In the genomic region with DNA sequence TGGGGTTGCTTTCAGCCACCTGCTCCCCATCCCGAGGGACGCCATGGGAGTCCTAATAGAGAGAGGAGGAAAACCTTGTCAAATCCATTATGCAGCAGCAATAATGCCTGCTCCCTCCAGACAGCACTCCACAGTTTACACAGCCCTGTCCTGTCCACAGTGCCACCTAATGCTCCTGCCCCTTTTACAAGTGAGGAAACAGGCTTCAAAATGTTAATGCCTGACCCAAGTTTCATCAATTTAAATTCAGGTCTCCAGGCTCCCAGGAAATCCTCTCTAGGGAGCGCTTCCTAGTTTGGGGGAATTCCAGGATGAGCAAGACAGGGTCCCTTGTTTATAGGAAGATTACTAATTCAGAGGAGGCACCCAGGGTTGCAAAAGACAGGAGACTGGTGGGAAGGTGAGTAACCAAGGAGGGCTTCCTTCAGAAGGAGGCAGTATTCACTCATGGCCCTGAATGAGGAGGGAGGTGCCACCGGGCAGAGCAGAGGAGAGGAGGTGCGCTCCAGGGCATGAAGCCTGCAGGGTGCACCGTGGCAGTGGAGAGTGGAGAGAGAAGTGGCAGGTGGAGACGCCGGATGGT, we compare ENCODE assay signal across 10 cellular contexts. TPM values are rescaled to one million over a fixed set of nuclear protein-coding genes. Genes with fewer than 3 reads are reported as not detected.
DNase-seq lines count a peak whose midpoint lies in the region; ATAC-seq and TF ChIP-seq lines count a peak whose summit lies in the region.
"Had no signal": no experiment of that assay in that cellular context is flagged by ENCODE, and none has a peak within 500 bp of the region (broad histone marks: within the 10 kb centered on the region; RNA-seq: fewer than 3 reads in every experiment).

No MANE protein-coding gene starts in this region.

- H3K36me3 Mint-ChIP-seq in activated CD4-positive, alpha-beta T cell treated with anti-CD3 and anti-CD28 coated beads for 36 hours (ENCODE audit: low read depth): peaks cover 28% of the 10 kb centered on the region
- H3K36me3 Mint-ChIP-seq in stimulated activated memory B cell treated with anti-CD40 and anti-IgM and Interleukin-4, amounts not matched to agents 10 μg/mL and 1 μg/mL and 100 μg/mL, for 72 hours: peaks cover 26% of the 10 kb centered on the region

- H3K4me3 ChIP-seq in NT2/D1 (ENCODE audit: insufficient read length, low read depth) (peak overlapping the region; percentile 83), fibroblast of mammary gland (ENCODE audit: control insufficient read depth, low read depth, low read length) (no peak overlapping the region)

- intact Hi-C loops in activated CD4-positive, alpha-beta T cell treated with anti-CD3 and anti-CD28 coated beads for 36 hours (cut with DNase I, micrococcal nuclease): loop anchor here in 1 of 2 experiments (2.0 kb wide), 1 partner anchor 261 kb away; no protein-coding TSS in a partner anchor

- H3K4me1 ChIP-seq in NT2/D1 (ENCODE audit: insufficient read depth, insufficient read length): peaks cover 4% of the 10 kb centered on the region

- no peaks in the 10 kb centered on the region for H3K9me3 Mint-ChIP-seq in activated CD4-positive, alpha-beta T cell treated with anti-CD3 and anti-CD28 coated beads for 36 hours (ENCODE audit: low read depth)
- H3K9me3 Mint-ChIP-seq in stimulated activated memory B cell treated with anti-CD40 and anti-IgM and Interleukin-4, amounts not matched to agents 10 μg/mL and 1 μg/mL and 100 μg/mL, for 72 hours: no peaks in the 10 kb centered on the region
- H3K9me3 Mint-ChIP-seq: T-cell had no signal

- no peak overlapping the region for H3K4me3 Mint-ChIP-seq in activated CD4-positive, alpha-beta T cell treated with anti-CD3 and anti-CD28 coated beads for 36 hours
- peak overlapping the region; percentile 75 for H3K4me3 Mint-ChIP-seq in stimulated activated memory B cell treated with anti-CD40 and anti-IgM and Interleukin-4, amounts not matched to agents 10 μg/mL and 1 μg/mL and 100 μg/mL, for 72 hours

- ATAC-seq in activated CD4-positive, alpha-beta T cell treated with anti-CD3 and anti-CD28 coated beads for 36 hours: peak; percentile 56
- ATAC-seq in stimulated activated memory B cell treated with anti-CD40 and anti-IgM and Interleukin-4, amounts not matched to agents 10 μg/mL and 1 μg/mL and 100 μg/mL, for 72 hours: no peak

- H3K9ac ChIP-seq in NT2/D1 (ENCODE audit: insufficient read length, low read depth): peak overlapping the region; percentile 94

- no peak for TF ChIP-seq CTCF in fibroblast of mammary gland (conservative IDR thresholded peaks at IDR 0.05; ENCODE audit: control insufficient read depth, insufficient read depth, low read depth, low read length)

- no peaks in the 10 kb centered on the region for H3K27me3 ChIP-seq in NT2/D1 (ENCODE audit: insufficient read depth, insufficient read length)

- CTCF ChIA-PET in activated CD4-positive, alpha-beta T cell treated with anti-CD3 and anti-CD28 coated beads for 36 hours (lab: Charles Lee): no interaction called here

- no peak for DNase-seq in activated CD4-positive, alpha-beta T cell treated with anti-CD3 and anti-CD28 coated beads for 36 hours
- DNase-seq in activated CD4-positive, alpha-beta T cell treated with anti-CD3 and anti-CD28 coated beads for 4 hours: no peak
- DNase-seq in NT2/D1 (ENCODE audit: low read depth, low spot score): no peak
- peak; percentile 71 for DNase-seq in fibroblast of mammary gland (ENCODE audit: low read depth)
- no peak for DNase-seq in cerebellar nuclear complex (lab: John Stamatoyannopoulos, UW)
- DNase-seq in NOMO-1 treated with DMSO at 0.1 percent for 48 hours (lab: John Stamatoyannopoulos, UW; ENCODE audit: unreplicated experiment): no peak
- no peak for DNase-seq in LoVo (ENCODE audit: low spot score)
- DNase-seq: effector CD4-positive, alpha-beta T cell; T-cell had no signal

- no peak overlapping the region for H3K27ac Mint-ChIP-seq in activated CD4-positive, alpha-beta T cell treated with anti-CD3 and anti-CD28 coated beads for 36 hours
- H3K27ac Mint-ChIP-seq in stimulated activated memory B cell treated with anti-CD40 and anti-IgM and Interleukin-4, amounts not matched to agents 10 μg/mL and 1 μg/mL and 100 μg/mL, for 72 hours: peak overlapping the region; percentile 21
- H3K27ac Mint-ChIP-seq: T-cell had no signal

- POLR2A ChIA-PET in activated CD4-positive, alpha-beta T cell treated with anti-CD3 and anti-CD28 coated beads for 36 hours (lab: Charles Lee): no interaction called here

- peaks cover 77% of the 10 kb centered on the region for H3K36me3 ChIP-seq in NT2/D1 (ENCODE audit: insufficient read depth, insufficient read length, low read length)

- H3K4me1 Mint-ChIP-seq in activated CD4-positive, alpha-beta T cell treated with anti-CD3 and anti-CD28 coated beads for 36 hours: peaks cover 14% of the 10 kb centered on the region
- H3K4me1 Mint-ChIP-seq in stimulated activated memory B cell treated with anti-CD40 and anti-IgM and Interleukin-4, amounts not matched to agents 10 μg/mL and 1 μg/mL and 100 μg/mL, for 72 hours: peaks cover 60% of the 10 kb centered on the region

- peaks cover 17% of the 10 kb centered on the region for H3K27me3 Mint-ChIP-seq in activated CD4-positive, alpha-beta T cell treated with anti-CD3 and anti-CD28 coated beads for 36 hours
- H3K27me3 Mint-ChIP-seq in stimulated activated memory B cell treated with anti-CD40 and anti-IgM and Interleukin-4, amounts not matched to agents 10 μg/mL and 1 μg/mL and 100 μg/mL, for 72 hours: no peaks in the 10 kb centered on the region

- peaks cover 7% of the 10 kb centered on the region; the same call in 1 of the 2 replicates for H3K9me3 ChIP-seq in NT2/D1 (ENCODE audit: insufficient read depth, low read length)

RNA-seq across cellular contexts. Expression of a gene that starts 1.5 kb away (rescaled TPM):
- total RNA-seq in activated CD4-positive, alpha-beta T cell treated with anti-CD3 and anti-CD28 coated beads for 36 hours: 1 to 10 TPM; 1.9 to 2.0 TPM

RNA-seq across cellular contexts. Expression of a gene that starts 11.8 kb away (rescaled TPM):
- total RNA-seq in activated CD4-positive, alpha-beta T cell treated with anti-CD3 and anti-CD28 coated beads for 36 hours: 10 to 100 TPM; 80.3 to 89.1 TPM

RNA-seq across cellular contexts. Expression of a gene that starts 19.4 kb away (rescaled TPM):
- total RNA-seq in activated CD4-positive, alpha-beta T cell treated with anti-CD3 and anti-CD28 coated beads for 36 hours: 100 to 1,000 TPM; 148 to 197 TPM

RNA-seq across cellular contexts. Expression of a gene that starts 26.2 kb away (rescaled TPM):
- total RNA-seq in activated CD4-positive, alpha-beta T cell treated with anti-CD3 and anti-CD28 coated beads for 36 hours: 1 to 10 TPM; 7.0 to 9.6 TPM

RNA-seq across cellular contexts. Expression of a gene that starts 45.7 kb away (rescaled TPM):
- total RNA-seq in activated CD4-positive, alpha-beta T cell treated with anti-CD3 and anti-CD28 coated beads for 36 hours: 100 to 1,000 TPM; 286 to 377 TPM
